In genomic region chr1:203754455-203754864, GRCh38 we compare ENCODE assay signal across 1 cellular context.
TF ChIP-seq lines count a peak whose summit lies in the region.

No MANE protein-coding gene starts in this region.

TF ChIP-seq in K562, 482 proteins besides CTCF, POLR2A, EP300 and RAD21:
- TF ChIP-seq PPARD (CRISPR knock-in tag; IDR thresholded peaks at IDR 0.05): no peak
- no peak for TF ChIP-seq DPF2 (IDR thresholded peaks at IDR 0.05)
- TF ChIP-seq ZNF584 (CRISPR knock-in tag; IDR thresholded peaks at IDR 0.05; ENCODE audit: low read depth): no peak
- no peak for TF ChIP-seq ARHGAP35 (IDR thresholded peaks at IDR 0.05; ENCODE audit: partially characterized antibody)
- TF ChIP-seq ARNT (IDR thresholded peaks at IDR 0.05): no peak
- TF ChIP-seq VEZF1 (CRISPR knock-in tag; IDR thresholded peaks at IDR 0.05): no peak
- no peak for TF ChIP-seq IRF9 (tag; IDR thresholded peaks at IDR 0.05)
- TF ChIP-seq HEY1 (CRISPR knock-in tag; IDR thresholded peaks at IDR 0.05; ENCODE audit: borderline replicate concordance): no peak
TF ChIP-seq in K562: peak in this region for 0.
